In genomic region chrX:115147220-115147619, GRCh38 we compare ENCODE assay signal across 9 cellular contexts. TPM values are rescaled to one million over a fixed set of nuclear protein-coding genes. Genes with fewer than 3 reads are reported as not detected.
DNase-seq lines count a peak whose midpoint lies in the region; ATAC-seq and TF ChIP-seq lines count a peak whose summit lies in the region.
"Had no signal": no experiment of that assay in that cellular context is flagged by ENCODE, and none has a peak within 500 bp of the region (broad histone marks: within the 10 kb centered on the region; RNA-seq: fewer than 3 reads in every experiment).

No MANE protein-coding gene starts in this region.

- H3K27ac ChIP-seq in mammary epithelial cell (ENCODE audit: insufficient read depth, low read depth, low read length), result no peak overlapping the region

- no peaks in the 10 kb centered on the region for H4K20me1 ChIP-seq in mammary epithelial cell (ENCODE audit: insufficient read depth, low read length)

- ATAC-seq in HG02973 (IDR thresholded peaks at IDR 0.05; ENCODE audit: unreplicated experiment) (no peak), GM21381 (IDR thresholded peaks at IDR 0.05; ENCODE audit: unreplicated experiment) (no peak)

- H3K4me1 ChIP-seq in mammary epithelial cell (ENCODE audit: insufficient read depth, low read length), result no peaks in the 10 kb centered on the region

- DNase-seq in DMS53 (lab: John Stamatoyannopoulos, UW) (peak; percentile 44), mammary epithelial cell (peak; percentile 4), nephron progenitor cell (no peak), T-helper 2 cell (no peak), NCI-H1436 treated with DMSO at 0.1 percent for 48 hours (lab: John Stamatoyannopoulos, UW) (no peak)

- no peaks in the 10 kb centered on the region for H3K4me1 Mint-ChIP-seq in nephron progenitor cell

- CTCF ChIA-PET in mammary epithelial cell (lab: Charles Lee; ENCODE audit: low non-redundant PET), result interaction anchor here (0.6 to 0.9 kb wide), 3 partner anchors 173 to 1200 kb away, joined by 3 to 6 read pairs (median 4); no protein-coding TSS in a partner anchor

- no peaks in the 10 kb centered on the region for H3K79me2 ChIP-seq in mammary epithelial cell (ENCODE audit: insufficient read depth, low read length)

- peaks cover 3% of the 10 kb centered on the region for H3K27me3 ChIP-seq in mammary epithelial cell (ENCODE audit: insufficient read depth, low read length)

- H3K9me3 Mint-ChIP-seq in nephron progenitor cell, result peaks cover 36% of the 10 kb centered on the region
- H3K9me3 Mint-ChIP-seq: T-helper 1 cell treated with Interleukin-12 subunit alpha and Interleukin-12 subunit beta and Interleukin-4 antibody, amounts not matched to agents 30 μg/mL and 1 μg/mL, for 36 hours had no signal

- dilution Hi-C loops in mammary epithelial cell (cut with HindIII; ENCODE audit: low sequenced_read_pairs), result no loop called here

- peaks cover 2% of the 10 kb centered on the region for H3K27me3 Mint-ChIP-seq in nephron progenitor cell (ENCODE audit: low read depth, poor library complexity)

- no peaks in the 10 kb centered on the region for H3K9me3 ChIP-seq in mammary epithelial cell (replicated peaks; ENCODE audit: insufficient read depth, low read length)

- no TSS peak for BruUV-seq in mammary epithelial cell (replicated peaks; lab: Mats Ljungman, UMichigan)

- H2AFZ ChIP-seq in mammary epithelial cell (ENCODE audit: low read depth, low read length), result no peak overlapping the region

- peaks cover 46% of the 10 kb centered on the region for H3K36me3 Mint-ChIP-seq in nephron progenitor cell (ENCODE audit: low read depth)

- no peak overlapping the region for H3K9ac ChIP-seq in mammary epithelial cell (ENCODE audit: insufficient read depth, low read length)

- H3K27ac Mint-ChIP-seq in nephron progenitor cell, result no peak overlapping the region
- H3K27ac Mint-ChIP-seq: T-helper 1 cell treated with Interleukin-12 subunit alpha and Interleukin-12 subunit beta and Interleukin-4 antibody, amounts not matched to agents 30 μg/mL and 1 μg/mL, for 36 hours had no signal

- no peak overlapping the region for H3K4me3 ChIP-seq in mammary epithelial cell (replicated peaks in 1 of 3; ENCODE audit: insufficient read depth in 1 of 3, low read depth in 2 of 3, low read length in 3 of 3)

- 100% methylated on average over 1 of the region's 1 CpG for WGBS in mammary epithelial cell (ENCODE audit: low coverage, missing lambda C conversion rate)

- intact Hi-C loops in mammary epithelial cell (cut with micrococcal nuclease), result loop anchor here (1.0 to 10.0 kb wide), 3 partner anchors 122 to 521 kb away; no protein-coding TSS in a partner anchor

- H3K4me2 ChIP-seq in mammary epithelial cell (ENCODE audit: insufficient read depth, low read depth, low read length), result no peak overlapping the region

- H3K4me3 Mint-ChIP-seq in nephron progenitor cell, result no peak overlapping the region
- H3K4me3 Mint-ChIP-seq: T-helper 1 cell treated with Interleukin-12 subunit alpha and Interleukin-12 subunit beta and Interleukin-4 antibody, amounts not matched to agents 30 μg/mL and 1 μg/mL, for 36 hours had no signal

- H3K36me3 ChIP-seq in mammary epithelial cell (ENCODE audit: insufficient read depth, low read length), result no peaks in the 10 kb centered on the region

- in situ Hi-C loops in mammary epithelial cell (cut with MboI; ENCODE audit: low sequenced_read_pairs in 2 of 2), result loop anchor here (25.0 kb wide), 1 partner anchor 510 kb away; no protein-coding TSS in a partner anchor

- TF ChIP-seq CTCF in LNCAP (IDR thresholded peaks at IDR 0.05) (peak; percentile 45; the same call in 1 of the 2 replicates), mammary epithelial cell (conservative IDR thresholded peaks at IDR 0.05 in 1 of 2, IDR thresholded peaks at IDR 0.05 in 1 of 2; ENCODE audit: extremely low read depth in 1 of 2, insufficient read depth in 1 of 2, low read depth in 1 of 2, low read length in 2 of 2) (peak; percentile 47 to 57), nephron progenitor cell (IDR thresholded peaks at IDR 0.05) (peak; percentile 67)

RNA-seq across cellular contexts. Expression of gene RBMXL3, which starts 42.0 kb away (rescaled TPM):
- not detected for total RNA-seq in mammary epithelial cell
- not detected for polyA plus RNA-seq in mammary epithelial cell
- polyA minus RNA-seq in mammary epithelial cell, result not detected

Comparison
In these comparisons a context has a peak if more than half of its experiments do, and no peak if none do; other contexts are left out.
1. DNase-seq: peak in DMS53 (single experiment) and mammary epithelial cell (single experiment); none in nephron progenitor cell (single experiment), T-helper 2 cell (0 of 5) and NCI-H1436 treated with DMSO at 0.1 percent for 48 hours (single experiment).
2. Peak in every context shown above with its lines, with median percentiles within 50 percentile points of each other: CTCF ChIP-seq.